8 cellular contexts compared by ENCODE assay signal in the genomic region with DNA sequence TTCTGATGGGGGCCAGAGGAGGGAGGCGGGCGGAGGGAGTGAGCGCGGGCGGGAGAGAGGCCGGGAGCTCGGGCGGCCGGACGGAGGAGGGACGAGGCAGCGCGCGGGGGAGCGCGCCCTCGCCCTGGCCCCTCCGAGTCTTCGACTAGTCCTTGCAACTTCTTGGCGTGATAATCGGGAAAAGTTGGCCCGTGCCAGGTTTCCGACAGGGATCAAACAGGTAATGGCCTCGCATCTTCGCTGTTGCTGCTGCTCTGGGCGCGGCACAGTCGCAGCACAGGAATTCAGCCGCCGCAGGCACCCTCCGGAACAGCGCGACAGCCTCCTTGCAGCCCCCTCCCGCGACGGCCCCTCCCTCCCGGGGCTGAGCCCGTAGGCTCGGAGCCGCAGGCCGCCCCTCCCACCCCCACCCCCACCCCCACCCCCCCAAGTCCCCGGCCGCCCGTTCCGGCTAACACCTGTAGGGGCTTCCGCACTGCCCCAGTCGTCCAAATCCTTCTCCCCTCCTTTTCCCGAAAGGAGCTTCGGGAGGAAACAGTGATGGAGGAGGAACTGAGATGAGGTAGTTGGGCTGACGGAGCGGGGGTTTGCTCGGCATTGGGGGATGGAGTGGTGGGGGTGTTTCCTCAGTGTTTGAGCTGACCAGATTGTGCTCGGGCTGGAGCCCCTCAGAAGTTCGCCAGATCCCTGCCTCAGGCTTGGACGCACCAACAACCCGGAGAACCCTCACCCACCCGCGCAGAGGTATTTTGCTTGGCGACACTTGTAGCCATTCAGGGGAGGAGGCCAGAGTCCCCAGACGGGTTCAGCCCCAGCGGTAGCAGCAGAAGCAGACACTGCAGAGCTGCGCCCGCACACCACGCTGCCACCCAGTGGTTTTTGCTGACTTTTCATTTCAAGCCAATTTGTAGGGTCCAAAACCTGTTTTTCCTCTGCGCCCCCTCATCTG. TPM values are rescaled to one million over a fixed set of nuclear protein-coding genes. Genes with fewer than 3 reads are reported as not detected.
A peak's percentile ranks its signal among the peaks of the same experiment; 100 is the strongest.
DNase-seq lines count a peak whose midpoint lies in the region; ATAC-seq and TF ChIP-seq lines count a peak whose summit lies in the region.

Gene FGF13, minus strand, starts transcription at position 319 of the 949 bp plus-strand sequence. CDS start 714 bp downstream, outside the sequence.

- H3K27ac ChIP-seq in IMR-90 (ENCODE audit: insufficient read depth, low read length): no peak within 1 kb of the TSS
- no peak within 1 kb of the TSS for H3K27ac ChIP-seq in mesenchymal stem cell (ENCODE audit: low read length, poor library complexity, severe bottlenecking)
- peak within 1 kb of the TSS; percentile 35 to 74 for H3K27ac ChIP-seq in uterus

- peak within 1 kb of the TSS; percentile 54 for H3K4me3 ChIP-seq in AG10803 (ENCODE audit: low read length)
- no peak within 1 kb of the TSS for H3K4me3 ChIP-seq in IMR-90 (ENCODE audit: insufficient read depth, low read depth, low read length)
- H3K4me3 ChIP-seq in mesenchymal stem cell (ENCODE audit: insufficient read depth in 1 of 2, low read depth in 1 of 2, low read length in 2 of 2): peak within 1 kb of the TSS; percentile 26 to 67
- H3K4me3 ChIP-seq in uterus: peak within 1 kb of the TSS; percentile 39 to 54

- H3K36me3 ChIP-seq in IMR-90 (ENCODE audit: control insufficient read depth, insufficient read depth, low read length) (no peaks in the 10 kb centered on the region), mesenchymal stem cell (ENCODE audit: control insufficient read depth in 1 of 2, insufficient read depth in 2 of 2, low read depth in 1 of 2, low read length in 2 of 2) (no peaks in the 10 kb centered on the region), uterus (no peaks in the 10 kb centered on the region)

- BruUV-seq in IMR-90 (replicated peaks; lab: Mats Ljungman, UMichigan): no TSS peak

- H3K4ac ChIP-seq in IMR-90 (ENCODE audit: low read depth, low read length) (no peak within 1 kb of the TSS), mesenchymal stem cell (ENCODE audit: low read depth in 1 of 2, low read length in 2 of 2) (no peak within 1 kb of the TSS)

- no peak for TF ChIP-seq RAD21 in IMR-90 (IDR thresholded peaks at IDR 0.05; ENCODE audit: low read length)

- no peak within 1 kb of the TSS for H4K8ac ChIP-seq in IMR-90 (ENCODE audit: low read depth in 2 of 2, low read length in 2 of 2)
- H4K8ac ChIP-seq in mesenchymal stem cell (ENCODE audit: low read length): no peak within 1 kb of the TSS

- POLR2A ChIA-PET in IMR-90 (lab: Charles Lee; ENCODE audit: unreplicated experiment): no interaction called here

- no peaks in the 10 kb centered on the region for H3K4me1 ChIP-seq in IMR-90 (ENCODE audit: control insufficient read depth, insufficient read depth, low read length)
- H3K4me1 ChIP-seq in mesenchymal stem cell (ENCODE audit: control insufficient read depth, insufficient read depth, low read depth, low read length): peaks cover 9% of the 10 kb centered on the region
- no peaks in the 10 kb centered on the region for H3K4me1 ChIP-seq in uterus

- no peak for DNase-seq in AG10803 (ENCODE audit: low read depth)
- no peak for DNase-seq in IMR-90
- DNase-seq in dermis blood vessel endothelial cell: no peak
- no peak for DNase-seq in mesenchymal stem cell
- peak; percentile 25 to 40 for DNase-seq in uterus
- no peak for DNase-seq in NCI-H524 treated with DMSO at 0.1 percent for 48 hours (lab: John Stamatoyannopoulos, UW)
- DNase-seq in HPDE6-E6E7 (ENCODE audit: extremely low spot score): no peak
- DNase-seq in middle frontal gyrus (ENCODE audit: extremely low spot score, low spot score): no peak

- H4K20me1 ChIP-seq in IMR-90 (ENCODE audit: insufficient read depth, low read length): no peaks in the 10 kb centered on the region

- H3K9ac ChIP-seq in IMR-90 (ENCODE audit: low read depth, low read length) (no peak within 1 kb of the TSS), mesenchymal stem cell (ENCODE audit: low read length) (no peak within 1 kb of the TSS)

- in situ Hi-C loops in IMR-90 (cut with MboI; ENCODE audit: low sequenced_read_pairs): no loop called here

- TF ChIP-seq POLR2A in IMR-90 (IDR thresholded peaks at IDR 0.05; ENCODE audit: low read depth, low read length) (no peak), uterus (IDR thresholded peaks at IDR 0.05) (no peak)

- no peak within 1 kb of the TSS for H2BK120ac ChIP-seq in IMR-90 (ENCODE audit: low read depth, low read length)
- H2BK120ac ChIP-seq in mesenchymal stem cell (ENCODE audit: low read depth, low read length): no peak within 1 kb of the TSS

- H2AFZ ChIP-seq in IMR-90 (replicated peaks; ENCODE audit: low read length, poor library complexity) (no peak within 1 kb of the TSS), mesenchymal stem cell (ENCODE audit: low read depth, low read length) (no peak within 1 kb of the TSS)

- H3K23ac ChIP-seq in IMR-90 (ENCODE audit: low read depth, low read length): no peak within 1 kb of the TSS
- H3K23ac ChIP-seq in mesenchymal stem cell (ENCODE audit: low read length in 2 of 2): no peak within 1 kb of the TSS

- CTCF ChIA-PET in IMR-90 (lab: Yijun Ruan, JAX): no interaction called here

- no peak within 1 kb of the TSS for H4K91ac ChIP-seq in IMR-90 (ENCODE audit: insufficient read depth, low read depth, low read length)
- H4K91ac ChIP-seq in mesenchymal stem cell (ENCODE audit: low read length): no peak within 1 kb of the TSS

- H2AK9ac ChIP-seq in IMR-90 (replicated peaks; ENCODE audit: low read depth, low read length, poor library complexity): no peak within 1 kb of the TSS

- H3K56ac ChIP-seq in IMR-90 (ENCODE audit: extremely low read depth, insufficient read depth, low read length): no peak within 1 kb of the TSS

- H2BK5ac ChIP-seq in IMR-90 (ENCODE audit: low read depth, low read length, poor library complexity, severe bottlenecking): no peak within 1 kb of the TSS
- no peak within 1 kb of the TSS for H2BK5ac ChIP-seq in mesenchymal stem cell (ENCODE audit: low read depth, low read length, poor library complexity, severe bottlenecking)

- no peak for ATAC-seq in IMR-90 (ENCODE audit: low read depth)

- H3K27me3 ChIP-seq in IMR-90 (ENCODE audit: control insufficient read depth, insufficient read depth, low read length): peaks cover 3% of the 10 kb centered on the region; the same call in 1 of the 2 replicates
- peaks cover 28 to 59% of the 10 kb centered on the region in 2 experiments for H3K27me3 ChIP-seq in mesenchymal stem cell (ENCODE audit: control insufficient read depth in 1 of 2, insufficient read depth in 1 of 2, low read length in 2 of 2)
- no peaks in the 10 kb centered on the region for H3K27me3 ChIP-seq in uterus

- H4K5ac ChIP-seq in IMR-90 (ENCODE audit: low read depth, low read length): no peak within 1 kb of the TSS

- H2AK5ac ChIP-seq in IMR-90 (ENCODE audit: low read depth, low read length): no peak within 1 kb of the TSS
- H2AK5ac ChIP-seq in mesenchymal stem cell (ENCODE audit: low read length, severe bottlenecking): no peak within 1 kb of the TSS

- no peak within 1 kb of the TSS for H2BK12ac ChIP-seq in mesenchymal stem cell (ENCODE audit: low read length in 2 of 2)

- dilution Hi-C loops in IMR-90 (cut with HindIII; ENCODE audit: low sequenced_read_pairs, unreplicated experiment): no loop called here

- H3K79me1 ChIP-seq in IMR-90 (ENCODE audit: low read depth in 1 of 2, low read length in 2 of 2): no peaks in the 10 kb centered on the region
- no peaks in the 10 kb centered on the region for H3K79me1 ChIP-seq in mesenchymal stem cell (replicated peaks; ENCODE audit: low read length, poor library complexity, severe bottlenecking)

- no peak within 1 kb of the TSS for H2BK15ac ChIP-seq in IMR-90 (ENCODE audit: low read depth, low read length)
- no peak within 1 kb of the TSS for H2BK15ac ChIP-seq in mesenchymal stem cell (ENCODE audit: low read depth, poor library complexity, severe bottlenecking)

- no peak within 1 kb of the TSS for H3K4me2 ChIP-seq in IMR-90 (ENCODE audit: low read depth, low read length)
- peak within 1 kb of the TSS; percentile 87 for H3K4me2 ChIP-seq in mesenchymal stem cell (ENCODE audit: low read length, poor library complexity, severe bottlenecking)

- 21% methylated on average over 13 of the region's 65 CpGs; no CpG with 5 or more reads in 1 of the 2 experiments for WGBS in IMR-90 (ENCODE audit: extremely low coverage in 2 of 2, insufficient read length in 1 of 2), 2 experiments
- 9% methylated on average over 11 of the region's 65 CpGs for WGBS in mesenchymal stem cell

- TF ChIP-seq CTCF in AG10803 (conservative IDR thresholded peaks at IDR 0.05; ENCODE audit: low read length) (peak; percentile 34; the same call in 1 of the 2 replicates), IMR-90 (conservative IDR thresholded peaks at IDR 0.05; ENCODE audit: low read depth, low read length) (no peak), uterus (IDR thresholded peaks at IDR 0.05) (peak in 2 of 4 experiments; percentile 5 to 18)

- intact Hi-C loops in IMR-90 (cut with micrococcal nuclease): no loop called here
- intact Hi-C loops in uterus (cut with DNase I; ENCODE audit: low total_unique reads): no loop called here

- H3K14ac ChIP-seq in IMR-90 (replicated peaks; ENCODE audit: low read depth, low read length) (no peak within 1 kb of the TSS), mesenchymal stem cell (ENCODE audit: low read length in 2 of 2) (no peak within 1 kb of the TSS)

- H3K9me1 ChIP-seq in IMR-90 (ENCODE audit: insufficient read depth, low read length): no peaks in the 10 kb centered on the region

- no peak within 1 kb of the TSS for H2BK20ac ChIP-seq in IMR-90 (ENCODE audit: low read depth, low read length)

- H3K18ac ChIP-seq in IMR-90 (ENCODE audit: low read depth, low read length) (no peak within 1 kb of the TSS), mesenchymal stem cell (ENCODE audit: low read depth in 1 of 2, low read length in 2 of 2) (no peak within 1 kb of the TSS)

- no peaks in the 10 kb centered on the region; the same call in 1 of the 2 replicates for H3K9me3 ChIP-seq in IMR-90 (ENCODE audit: control insufficient read depth, insufficient read depth, low read length)
- H3K9me3 ChIP-seq in mesenchymal stem cell (ENCODE audit: control insufficient read depth, low read length): no peaks in the 10 kb centered on the region
- no peaks in the 10 kb centered on the region for H3K9me3 ChIP-seq in uterus

TF ChIP-seq in IMR-90, 13 proteins besides CTCF, POLR2A, EP300 and RAD21 (continues in another document):
- 0 out of 2 replicates have a peak, but pooled peaks have one; percentile 3 for TF ChIP-seq MAFK (IDR thresholded peaks at IDR 0.05; ENCODE audit: low read depth, low read length)

RNA-seq across cellular contexts. Expression of gene FGF13, which starts in this region (rescaled TPM):
- total RNA-seq in IMR-90 (2012; rRNA removed) (under 0.01 and 0.18 TPM in 2 replicates), dermis blood vessel endothelial cell (17.9 and 26.5 TPM in 2 replicates), uterus (10 to 100 TPM; 15.1 to 51.7 (median 20.1) TPM)
- not detected in 2 replicates for polyA plus RNA-seq in IMR-90 (2012; rRNA removed)
- polyA plus RNA-seq in IMR-90 (2012; cell fraction: cytosol; rRNA removed): not detected in 2 replicates
- polyA plus RNA-seq in IMR-90 (2012; cell fraction: nucleus; rRNA removed; ENCODE audit: low replicate concordance): not detected in 2 replicates
- 0.35 TPM for polyA plus RNA-seq in mesenchymal stem cell (2013, experiment 1 of 2)
- polyA plus RNA-seq in mesenchymal stem cell (2013, experiment 2 of 2): 0.49 TPM

Comparison
In these comparisons a context has a peak if more than half of its experiments do, and no peak if none do; other contexts are left out.
1. RNA of gene FGF13 (total RNA-seq): 17.9 to 26.5 TPM in dermis blood vessel endothelial cell and 15.1 to 51.7 TPM in uterus; under 0.01 to 0.18 TPM in IMR-90; every median in the first group is over 10 times any median in the second.
2. DNase-seq: peak in uterus (2 of 2); none in AG10803 (single experiment), IMR-90 (single experiment), dermis blood vessel endothelial cell (single experiment), mesenchymal stem cell (single experiment), NCI-H524 treated with DMSO at 0.1 percent for 48 hours (single experiment), HPDE6-E6E7 (single experiment) and middle frontal gyrus (single experiment).
3. H3K27ac ChIP-seq: peak in uterus (2 of 2); none in IMR-90 (single experiment) and mesenchymal stem cell (single experiment).